Comparison of ENCODE assay signal across 8 cellular contexts in genomic region chr15:48084759-48085420, GRCh38. TPM values are rescaled to one million over a fixed set of nuclear protein-coding genes. Genes with fewer than 3 reads are reported as not detected.
DNase-seq lines count a peak whose midpoint lies in the region; ATAC-seq and TF ChIP-seq lines count a peak whose summit lies in the region.

No MANE protein-coding gene starts in this region.

- H3K27ac Mint-ChIP-seq in MCF 10A (ENCODE audit: low read depth, unreplicated experiment) (no peak overlapping the region), progenitor cell of endocrine pancreas (no peak overlapping the region)
- H3K27ac Mint-ChIP-seq in activated T-cell treated with anti-CD3 and anti-CD28 coated beads, Interleukin-2, amount 50 U/mL, for 72 hours, result no peak overlapping the region

- no peak overlapping the region for H2AFZ ChIP-seq in mammary epithelial cell (ENCODE audit: low read depth, low read length)

- no peaks in the 10 kb centered on the region for H4K20me1 ChIP-seq in mammary epithelial cell (ENCODE audit: insufficient read depth, low read length)

- peaks cover 7% of the 10 kb centered on the region for H3K36me3 Mint-ChIP-seq in MCF 10A (ENCODE audit: insufficient read depth, unreplicated experiment)
- H3K36me3 Mint-ChIP-seq in progenitor cell of endocrine pancreas (ENCODE audit: insufficient read depth), result no peaks in the 10 kb centered on the region
- H3K36me3 Mint-ChIP-seq in activated T-cell treated with anti-CD3 and anti-CD28 coated beads, Interleukin-2, amount 50 U/mL, for 72 hours (ENCODE audit: insufficient read depth in 2 of 2), result no peaks in the 10 kb centered on the region

- intact Hi-C loops in MCF 10A (cut with micrococcal nuclease) (loop anchor here (1.0 to 10.0 kb wide), 5 partner anchors 63 to 889 kb away; partner anchors contain the start of gene SEMA6D), breast epithelium (cut with DNase I; ENCODE audit: low total_unique reads) (no loop called here), mammary epithelial cell (cut with micrococcal nuclease) (loop anchor here (1.0 to 5.0 kb wide), 3 partner anchors 97 to 888 kb away; no protein-coding TSS in a partner anchor)

- ATAC-seq in activated T-cell treated with anti-CD3 and anti-CD28 coated beads, Interleukin-2, amount 50 U/mL, for 72 hours (replicated peaks in 1 of 2), result no peak

- H3K27me3 Mint-ChIP-seq in MCF 10A (ENCODE audit: insufficient read depth, unreplicated experiment), result no peaks in the 10 kb centered on the region
- peaks cover 3% of the 10 kb centered on the region for H3K27me3 Mint-ChIP-seq in progenitor cell of endocrine pancreas
- peaks cover 23% of the 10 kb centered on the region for H3K27me3 Mint-ChIP-seq in activated T-cell treated with anti-CD3 and anti-CD28 coated beads, Interleukin-2, amount 50 U/mL, for 72 hours (ENCODE audit: low read depth)

- peaks cover 12% of the 10 kb centered on the region for H3K4me1 Mint-ChIP-seq in MCF 10A (ENCODE audit: insufficient read depth, unreplicated experiment)
- H3K4me1 Mint-ChIP-seq in progenitor cell of endocrine pancreas (ENCODE audit: low read depth), result no peaks in the 10 kb centered on the region
- H3K4me1 Mint-ChIP-seq in activated T-cell treated with anti-CD3 and anti-CD28 coated beads, Interleukin-2, amount 50 U/mL, for 72 hours (ENCODE audit: low read depth), result no peaks in the 10 kb centered on the region

- WGBS in mammary epithelial cell (ENCODE audit: low coverage, missing lambda C conversion rate), result 0% methylated on average over 1 of the region's 1 CpG

- dilution Hi-C loops in mammary epithelial cell (cut with HindIII; ENCODE audit: low sequenced_read_pairs), result no loop called here

- DNase-seq in MCF 10A (ENCODE audit: unreplicated experiment), result peak; percentile 49
- no peak for DNase-seq in breast epithelium (ENCODE audit: low spot score in 2 of 2)
- peak; percentile 34 for DNase-seq in NCI-H146 treated with DMSO at 0.1 percent for 48 hours (lab: John Stamatoyannopoulos, UW; ENCODE audit: unreplicated experiment)
- DNase-seq in mammary epithelial cell, result peak; percentile 6
- no peak for DNase-seq in progenitor cell of endocrine pancreas (ENCODE audit: low spot score, unreplicated experiment)
- DNase-seq in stimulated activated CD4-positive, alpha-beta T cell treated with anti-CD3 and anti-CD28 coated beads, Interleukin-1b, Interleukin-23, amount 100 ng/mL, for 48 hours, result no peak
- DNase-seq in stimulated activated CD4-positive, alpha-beta T cell treated with anti-CD3 and anti-CD28 coated beads, Interleukin-2, amount 100 ng/mL, for 48 hours, result no peak
- no peak for DNase-seq in activated T-cell treated with anti-CD3 and anti-CD28 coated beads, Interleukin-2, amount 50 U/mL, for 72 hours

- H3K9me3 ChIP-seq in breast epithelium (no peaks in the 10 kb centered on the region), mammary epithelial cell (replicated peaks; ENCODE audit: insufficient read depth, low read length) (no peaks in the 10 kb centered on the region)

- H3K79me2 ChIP-seq in mammary epithelial cell (ENCODE audit: insufficient read depth, low read length), result no peaks in the 10 kb centered on the region

- POLR2A ChIA-PET in MCF 10A (lab: Yijun Ruan, JAX), result interaction anchor here (0.7 to 1.1 kb wide), 2 partner anchors 90 to 373 kb away, joined by 4 read pairs; no protein-coding TSS in a partner anchor

- H3K27me3 ChIP-seq in breast epithelium (no peaks in the 10 kb centered on the region), mammary epithelial cell (ENCODE audit: insufficient read depth, low read length) (no peaks in the 10 kb centered on the region)

- no peak overlapping the region for H3K4me3 ChIP-seq in breast epithelium
- no peak overlapping the region for H3K4me3 ChIP-seq in mammary epithelial cell (replicated peaks in 1 of 3; ENCODE audit: insufficient read depth in 1 of 3, low read depth in 2 of 3, low read length in 3 of 3)

- H3K9ac ChIP-seq in mammary epithelial cell (ENCODE audit: insufficient read depth, low read length), result no peak overlapping the region

- TF ChIP-seq POLR2A in breast epithelium (IDR thresholded peaks at IDR 0.05), result no peak

- H3K9me3 Mint-ChIP-seq in MCF 10A (ENCODE audit: unreplicated experiment), result no peaks in the 10 kb centered on the region
- H3K9me3 Mint-ChIP-seq in progenitor cell of endocrine pancreas (ENCODE audit: low read depth), result peaks cover 3% of the 10 kb centered on the region
- peaks cover 0 to 3% of the 10 kb centered on the region in 2 donors for H3K9me3 Mint-ChIP-seq in activated T-cell treated with anti-CD3 and anti-CD28 coated beads, Interleukin-2, amount 50 U/mL, for 72 hours

- CTCF ChIA-PET in MCF 10A (lab: Yijun Ruan, JAX) (interaction anchor here (0.6 to 2.4 kb wide), 46 partner anchors 9 to 1352 kb away, joined by 3 to 28 read pairs (median 4); partner anchors contain the start of gene SEMA6D), mammary epithelial cell (lab: Charles Lee; ENCODE audit: low non-redundant PET) (interaction anchor here (0.6 to 1.5 kb wide), 6 partner anchors 97 to 889 kb away, joined by 3 to 19 read pairs (median 5); no protein-coding TSS in a partner anchor)

- no peak overlapping the region for H3K4me2 ChIP-seq in mammary epithelial cell (ENCODE audit: insufficient read depth, low read depth, low read length)

- H3K36me3 ChIP-seq in breast epithelium (no peaks in the 10 kb centered on the region), mammary epithelial cell (ENCODE audit: insufficient read depth, low read length) (no peaks in the 10 kb centered on the region)

- peak; percentile 47 for TF ChIP-seq CTCF in MCF 10A (IDR thresholded peaks at IDR 0.05; ENCODE audit: unreplicated experiment)
- no peak for TF ChIP-seq CTCF in breast epithelium (IDR thresholded peaks at IDR 0.05)
- TF ChIP-seq CTCF in mammary epithelial cell (conservative IDR thresholded peaks at IDR 0.05 in 1 of 2, IDR thresholded peaks at IDR 0.05 in 1 of 2; ENCODE audit: extremely low read depth in 1 of 2, insufficient read depth in 1 of 2, low read depth in 1 of 2, low read length in 2 of 2), result peak; percentile 39 to 73
- peak; percentile 64 for TF ChIP-seq CTCF in progenitor cell of endocrine pancreas (IDR thresholded peaks at IDR 0.05; ENCODE audit: unreplicated experiment)

- in situ Hi-C loops in mammary epithelial cell (cut with MboI; ENCODE audit: low sequenced_read_pairs in 2 of 2), result no loop called here

- H3K4me3 Mint-ChIP-seq in MCF 10A (ENCODE audit: unreplicated experiment), result no peak overlapping the region
- no peak overlapping the region for H3K4me3 Mint-ChIP-seq in progenitor cell of endocrine pancreas (ENCODE audit: low read depth)
- H3K4me3 Mint-ChIP-seq in activated T-cell treated with anti-CD3 and anti-CD28 coated beads, Interleukin-2, amount 50 U/mL, for 72 hours, result no peak overlapping the region

- BruUV-seq in MCF 10A (replicated peaks; lab: Mats Ljungman, UMichigan) (no TSS peak), mammary epithelial cell (replicated peaks; lab: Mats Ljungman, UMichigan) (no TSS peak)

- H3K27ac ChIP-seq in breast epithelium, result no peak overlapping the region
- H3K27ac ChIP-seq in mammary epithelial cell (ENCODE audit: insufficient read depth, low read depth, low read length), result no peak overlapping the region

- H3K4me1 ChIP-seq in breast epithelium, result peaks cover 0 to 3% of the 10 kb centered on the region in 2 donors
- H3K4me1 ChIP-seq in mammary epithelial cell (ENCODE audit: insufficient read depth, low read length), result no peaks in the 10 kb centered on the region

RNA-seq across cellular contexts. Expression of gene SLC24A5, which starts 35.9 kb away (rescaled TPM):
- total RNA-seq in MCF 10A (2022) (not detected in 2 replicates), breast epithelium (not detected), mammary epithelial cell (not detected), progenitor cell of endocrine pancreas (not detected in 2 replicates)
- not detected for polyA plus RNA-seq in mammary epithelial cell
- not detected for polyA minus RNA-seq in mammary epithelial cell
- not detected for total RNA-seq in activated T-cell treated with anti-CD3 and anti-CD28 coated beads, Interleukin-2, amount 50 U/mL, for 72 hours

Comparison
In these comparisons a context has a peak if more than half of its experiments do, and no peak if none do; other contexts are left out.
1. DNase-seq: peak in MCF 10A (single experiment), NCI-H146 treated with DMSO at 0.1 percent for 48 hours (single experiment) and mammary epithelial cell (single experiment); none in breast epithelium (0 of 2), progenitor cell of endocrine pancreas (single experiment), stimulated activated CD4-positive, alpha-beta T cell treated with anti-CD3 and anti-CD28 coated beads, Interleukin-1b, Interleukin-23, amount 100 ng/mL, for 48 hours (single experiment), stimulated activated CD4-positive, alpha-beta T cell treated with anti-CD3 and anti-CD28 coated beads, Interleukin-2, amount 100 ng/mL, for 48 hours (0 of 2) and activated T-cell treated with anti-CD3 and anti-CD28 coated beads, Interleukin-2, amount 50 U/mL, for 72 hours (0 of 2).
2. CTCF ChIP-seq: peak in MCF 10A (single experiment), mammary epithelial cell (2 of 2) and progenitor cell of endocrine pancreas (single experiment); none in breast epithelium (0 of 3).